9 cellular contexts compared by ENCODE assay signal in the genomic region with DNA sequence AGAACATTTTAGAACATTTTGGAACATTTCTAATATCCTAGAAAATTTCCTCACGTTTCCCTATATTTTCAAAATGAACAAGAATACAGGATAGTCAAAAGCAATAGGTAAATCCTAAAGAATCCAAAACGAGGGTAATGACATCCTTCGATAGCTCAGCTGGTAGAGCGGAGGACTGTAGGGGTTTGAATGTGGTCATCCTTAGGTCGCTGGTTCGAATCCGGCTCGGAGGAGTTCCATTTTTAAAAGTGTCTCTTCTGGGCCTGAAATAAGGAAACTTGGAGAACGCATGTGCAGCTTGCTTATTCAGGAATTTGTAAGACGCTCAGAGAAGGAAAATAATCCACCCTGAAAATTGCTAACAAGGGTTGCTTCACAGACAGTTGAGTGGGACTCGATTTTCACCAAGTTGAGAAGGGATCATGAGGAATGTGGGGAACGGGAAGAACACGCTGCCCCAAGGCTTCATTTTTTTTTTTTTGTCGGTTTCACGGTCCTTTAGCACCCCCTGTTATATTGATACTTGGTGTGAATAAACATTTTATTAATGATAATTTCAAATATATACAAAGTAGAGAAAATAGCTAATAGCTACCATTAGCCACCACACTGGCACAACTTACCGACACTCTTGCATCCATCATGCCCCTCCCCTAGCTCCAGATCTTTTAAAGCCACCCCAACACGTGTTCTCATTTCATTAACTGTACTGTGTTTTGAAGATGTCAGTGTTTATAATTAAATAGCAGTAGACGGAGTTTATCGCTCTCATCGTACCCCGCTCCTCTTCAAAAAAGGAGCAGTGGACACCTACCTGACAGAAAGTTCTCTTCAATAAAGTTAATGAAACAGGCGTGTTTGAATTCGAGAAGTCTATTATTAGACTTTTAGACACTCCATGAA. TPM values are rescaled to one million over a fixed set of nuclear protein-coding genes. Genes with fewer than 3 reads are reported as not detected.
A peak's percentile ranks its signal among the peaks of the same experiment; 100 is the strongest.
DNase-seq lines count a peak whose midpoint lies in the region; TF ChIP-seq lines count a peak whose summit lies in the region.
"Had no signal": no experiment of that assay in that cellular context is flagged by ENCODE, and none has a peak within 500 bp of the region (broad histone marks: within the 10 kb centered on the region; RNA-seq: fewer than 3 reads in every experiment).

No MANE protein-coding gene starts in this region.

- H3K27me3 Mint-ChIP-seq in activated CD4-positive, alpha-beta memory T cell treated with anti-CD3 and anti-CD28 coated beads, Interleukin-2, amount 10 ng/mL, durations not matched to agents 7 days and 5 days = peaks cover 41% of the 10 kb centered on the region
- H3K27me3 Mint-ChIP-seq in CD14-positive monocyte (ENCODE audit: low read depth in 3 of 3) = peaks cover 19 to 29% (median 27%) of the 10 kb centered on the region in 3 donors

- H4K20me1 ChIP-seq in MM.1S (ENCODE audit: insufficient read depth, low read length) = no peaks in the 10 kb centered on the region

- H3K27ac Mint-ChIP-seq in activated CD4-positive, alpha-beta memory T cell treated with anti-CD3 and anti-CD28 coated beads, Interleukin-2, amount 10 ng/mL, durations not matched to agents 7 days and 5 days = no peak overlapping the region
- no peak overlapping the region for H3K27ac Mint-ChIP-seq in CD14-positive monocyte
- H3K27ac Mint-ChIP-seq: stimulated activated effector memory CD8-positive, alpha-beta T cell treated with anti-CD3 and anti-CD28 coated beads, Interleukin-12 subunit alpha, Interleukin-12 subunit beta, amount 100 ng/mL, for 72 hours had no signal

- H3F3A ChIP-seq in MM.1S (ENCODE audit: insufficient read depth, low read length) = peaks cover 8% of the 10 kb centered on the region

- H3K9me3 ChIP-seq in ES-I3 (ENCODE audit: control insufficient read depth, insufficient read depth, low read length) = no peaks in the 10 kb centered on the region
- no peaks in the 10 kb centered on the region for H3K9me3 ChIP-seq in MM.1S (replicated peaks; ENCODE audit: insufficient read depth, low read length)

- H3K9me3 Mint-ChIP-seq in activated CD4-positive, alpha-beta memory T cell treated with anti-CD3 and anti-CD28 coated beads, Interleukin-2, amount 10 ng/mL, durations not matched to agents 7 days and 5 days = no peaks in the 10 kb centered on the region
- H3K9me3 Mint-ChIP-seq in CD14-positive monocyte = peaks cover 0 to 6% (median 2%) of the 10 kb centered on the region in 7 donors
- H3K9me3 Mint-ChIP-seq: stimulated activated effector memory CD8-positive, alpha-beta T cell treated with anti-CD3 and anti-CD28 coated beads, Interleukin-12 subunit alpha, Interleukin-12 subunit beta, amount 100 ng/mL, for 72 hours had no signal

- H3K9ac ChIP-seq in ES-I3 (ENCODE audit: low read depth, low read length) (peak overlapping the region; percentile 94), MM.1S (ENCODE audit: low read length) (no peak overlapping the region; the same call in 1 of the 2 replicates)

- H3K36me3 ChIP-seq in ES-I3 (ENCODE audit: insufficient read depth, low read length) = no peaks in the 10 kb centered on the region
- H3K36me3 ChIP-seq in MM.1S (replicated peaks; ENCODE audit: insufficient read depth, low read length) = peaks cover 3% of the 10 kb centered on the region; the same call in 1 of the 2 replicates

- H3K79me2 ChIP-seq in MM.1S (ENCODE audit: low read length) = peaks cover 22% of the 10 kb centered on the region

- no peak for TF ChIP-seq CTCF in MM.1S (IDR thresholded peaks at IDR 0.05; ENCODE audit: low read length)
- TF ChIP-seq CTCF in CD14-positive monocyte (IDR thresholded peaks at IDR 0.05) = no peak
- no peak for TF ChIP-seq CTCF in GM10248 (IDR thresholded peaks at IDR 0.05; ENCODE audit: control extremely low read depth, extremely low read depth, low read depth, missing control alignments)

- no peaks in the 10 kb centered on the region for H3K9me2 ChIP-seq in MM.1S (replicated peaks; ENCODE audit: insufficient read depth, low read length)

- peaks cover 35% of the 10 kb centered on the region for H3K4me1 Mint-ChIP-seq in activated CD4-positive, alpha-beta memory T cell treated with anti-CD3 and anti-CD28 coated beads, Interleukin-2, amount 10 ng/mL, durations not matched to agents 7 days and 5 days
- peaks cover 28% of the 10 kb centered on the region for H3K4me1 Mint-ChIP-seq in CD14-positive monocyte
- H3K4me1 Mint-ChIP-seq: stimulated activated effector memory CD8-positive, alpha-beta T cell treated with anti-CD3 and anti-CD28 coated beads, Interleukin-12 subunit alpha, Interleukin-12 subunit beta, amount 100 ng/mL, for 72 hours had no signal

- H2AFZ ChIP-seq in MM.1S (ENCODE audit: low read length) = peak overlapping the region; percentile 60

- POLR2A ChIA-PET in activated CD4-positive, alpha-beta memory T cell treated with anti-CD3 and anti-CD28 coated beads, Interleukin-2, amount 10 ng/mL, durations not matched to agents 7 days and 5 days (lab: Charles Lee) = interaction anchor here (0.7 to 2.0 kb wide), 16 partner anchors 15 to 552 kb away, joined by 3 to 10 read pairs (median 4); a partner anchor contains a TSS
- POLR2A ChIA-PET in GM10248 (lab: Yijun Ruan, JAX) = interaction anchor here (0.5 to 1.2 kb wide), 6 partner anchors 23 to 1298 kb away, joined by 3 read pairs; a partner anchor contains a TSS

- H3K27me3 ChIP-seq in MM.1S (replicated peaks; ENCODE audit: insufficient read depth, low read length) = no peaks in the 10 kb centered on the region

- H3K4me3 Mint-ChIP-seq in activated CD4-positive, alpha-beta memory T cell treated with anti-CD3 and anti-CD28 coated beads, Interleukin-2, amount 10 ng/mL, durations not matched to agents 7 days and 5 days = no peak overlapping the region
- peak overlapping the region in 1 of 2 donors; percentile 67 for H3K4me3 Mint-ChIP-seq in CD14-positive monocyte
- H3K4me3 Mint-ChIP-seq: stimulated activated effector memory CD8-positive, alpha-beta T cell treated with anti-CD3 and anti-CD28 coated beads, Interleukin-12 subunit alpha, Interleukin-12 subunit beta, amount 100 ng/mL, for 72 hours had no signal

- H3K4me1 ChIP-seq in ES-I3 (ENCODE audit: insufficient read depth, low read length) = no peaks in the 10 kb centered on the region; the same call in 1 of the 2 replicates
- peaks cover 8% of the 10 kb centered on the region; the same call in 1 of the 2 replicates for H3K4me1 ChIP-seq in MM.1S (ENCODE audit: low read length)

- no peak overlapping the region; the same call in 1 of the 2 replicates for H3K4me3 ChIP-seq in MM.1S (ENCODE audit: low read length)

- intact Hi-C loops in CD14-positive monocyte (cut with micrococcal nuclease) = loop anchor here (1.0 to 10.0 kb wide), 3 partner anchors 21 to 550 kb away; a partner anchor contains a TSS

- no peak overlapping the region for H3K27ac ChIP-seq in MM.1S (ENCODE audit: low read length)

- peaks cover 22% of the 10 kb centered on the region for H3K36me3 Mint-ChIP-seq in activated CD4-positive, alpha-beta memory T cell treated with anti-CD3 and anti-CD28 coated beads, Interleukin-2, amount 10 ng/mL, durations not matched to agents 7 days and 5 days (ENCODE audit: low read depth)
- H3K36me3 Mint-ChIP-seq in CD14-positive monocyte = peaks cover 21 to 22% of the 10 kb centered on the region in 2 donors

- peak overlapping the region; percentile 90 for H3K4me2 ChIP-seq in MM.1S (ENCODE audit: low read depth, low read length)

- CTCF ChIA-PET in activated CD4-positive, alpha-beta memory T cell treated with anti-CD3 and anti-CD28 coated beads, Interleukin-2, amount 10 ng/mL, durations not matched to agents 7 days and 5 days (lab: Charles Lee) = interaction anchor here (0.6 to 2.5 kb wide), 39 partner anchors 7 to 1214 kb away, joined by 3 to 43 read pairs (median 4); partner anchors contain the start of genes HMGN4 and ZNF184
- CTCF ChIA-PET in GM10248 (lab: Yijun Ruan, JAX) = interaction anchor here (0.7 to 6.4 kb wide), 56 partner anchors 9 to 1300 kb away, joined by 3 to 280 read pairs (median 4); a partner anchor contains a TSS

- DNase-seq in MM.1S (no peak), hepatic stellate cell (ENCODE audit: low spot score) (peak; percentile 46), CD14-positive monocyte (ENCODE audit: low spot score) (no peak), GM10248 (ENCODE audit: extremely low spot score) (no peak), HuH-7 (ENCODE audit: low spot score) (no peak)
- DNase-seq in activated CD4-positive, alpha-beta memory T cell treated with anti-CD3 and anti-CD28 coated beads, Interleukin-2, amount 10 ng/mL, durations not matched to agents 7 days and 5 days = peak; percentile 35
- peak; percentile 42 to 62 for DNase-seq in stimulated activated CD4-positive, alpha-beta T cell treated with anti-CD3 and anti-CD28 coated beads, Interleukin-4, amount 100 ng/mL, for 48 hours (ENCODE audit: low read depth in 2 of 2)

RNA-seq across cellular contexts. Expression of gene ABT1, which starts 1.8 kb away (rescaled TPM):
- total RNA-seq in activated CD4-positive, alpha-beta memory T cell treated with anti-CD3 and anti-CD28 coated beads, Interleukin-2, amount 10 ng/mL, durations not matched to agents 7 days and 5 days = 10 to 100 TPM; 26.3 to 26.8 TPM
- polyA plus RNA-seq in CD14-positive monocyte = 10 to 100 TPM; 31.7 to 40.6 TPM

RNA-seq across cellular contexts. Expression of gene HMGN4, which starts 56.8 kb away (rescaled TPM):
- 100 to 1,000 TPM; 108 to 109 TPM for total RNA-seq in activated CD4-positive, alpha-beta memory T cell treated with anti-CD3 and anti-CD28 coated beads, Interleukin-2, amount 10 ng/mL, durations not matched to agents 7 days and 5 days
- 100 to 1,000 TPM in 1 of 2 donors, 10 to 100 TPM in 1; 91.3 to 116 TPM for polyA plus RNA-seq in CD14-positive monocyte

Comparison
In these comparisons a context has a peak if more than half of its experiments do, and no peak if none do; other contexts are left out.
1. DNase-seq: peak in activated CD4-positive, alpha-beta memory T cell treated with anti-CD3 and anti-CD28 coated beads, Interleukin-2, amount 10 ng/mL, durations not matched to agents 7 days and 5 days (single experiment), hepatic stellate cell (single experiment) and stimulated activated CD4-positive, alpha-beta T cell treated with anti-CD3 and anti-CD28 coated beads, Interleukin-4, amount 100 ng/mL, for 48 hours (2 of 2); none in MM.1S (single experiment), CD14-positive monocyte (single experiment), GM10248 (single experiment) and HuH-7 (single experiment).